ENCODE assay signal across 9 cellular contexts in the genomic region with DNA sequence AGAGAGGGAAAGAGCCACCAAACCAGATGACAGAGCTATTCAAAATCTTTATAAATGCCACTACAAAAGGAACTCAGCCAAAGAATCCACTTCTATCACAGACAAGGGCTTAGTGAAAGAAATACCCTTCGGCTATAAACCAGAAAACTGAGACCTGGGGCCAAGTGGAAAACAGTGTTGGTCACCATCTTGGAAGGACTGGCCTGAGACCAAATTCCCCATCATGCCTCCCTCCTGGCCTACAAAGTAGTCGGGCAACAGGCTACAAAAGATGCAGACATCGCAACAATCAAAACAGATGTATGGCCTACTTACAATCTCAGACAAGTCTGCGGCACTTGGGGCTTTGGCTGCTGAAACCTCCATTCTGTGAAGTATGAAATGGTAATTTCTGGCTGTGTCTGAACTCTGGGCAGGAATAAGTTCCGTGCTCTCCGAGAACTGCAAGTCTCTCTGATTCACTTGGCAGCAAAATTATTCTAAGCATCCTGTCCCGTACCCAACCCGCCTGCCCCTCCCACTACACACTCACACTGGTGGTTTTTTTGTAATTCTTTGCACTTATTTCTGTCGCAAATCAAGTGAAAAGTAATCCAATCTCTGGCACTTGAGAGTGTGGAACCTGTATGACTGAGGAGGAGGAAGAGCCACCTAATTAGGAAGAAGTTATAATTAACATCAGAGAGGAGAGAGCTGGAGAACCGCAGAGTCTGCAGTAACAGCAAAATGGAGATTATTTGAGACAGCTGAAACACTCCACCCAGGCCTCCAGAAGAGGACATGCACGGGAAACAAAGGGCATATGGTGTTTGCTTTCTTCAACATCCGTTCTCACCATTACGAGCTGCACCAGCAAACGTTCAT.
A peak's percentile ranks its signal among the peaks of the same experiment; 100 is the strongest.
DNase-seq lines count a peak whose midpoint lies in the region; ATAC-seq and FAIRE-seq lines count a peak whose summit lies in the region.
"Had no signal": no experiment of that assay in that cellular context is flagged by ENCODE, and none has a peak within 500 bp of the region (broad histone marks: within the 10 kb centered on the region; RNA-seq: fewer than 3 reads in every experiment).

No MANE protein-coding gene starts in this region.

- no peak overlapping the region for H2BK12ac ChIP-seq in trophoblast cell (ENCODE audit: low read length)

- H3K27me3 ChIP-seq in trophoblast cell (ENCODE audit: insufficient read depth, low read length) (no peaks in the 10 kb centered on the region), mesendoderm (ENCODE audit: insufficient read depth, low read length, poor library complexity) (no peaks in the 10 kb centered on the region), HAP-1 (ENCODE audit: low read depth) (no peaks in the 10 kb centered on the region)

- H3K36me3 ChIP-seq in trophoblast cell (ENCODE audit: control insufficient read depth in 1 of 2, insufficient read depth in 2 of 2, low read length in 2 of 2) (peaks cover 0 to 3% of the 10 kb centered on the region in 2 experiments), mesendoderm (ENCODE audit: control insufficient read depth, insufficient read depth, low read length) (no peaks in the 10 kb centered on the region), HAP-1 (replicated peaks) (no peaks in the 10 kb centered on the region)

- FAIRE-seq in GM18507 (lab: Jason Lieb, UNC), result peak; percentile 73

- no peaks in the 10 kb centered on the region for H3K9me3 ChIP-seq in T-helper 17 cell (ENCODE audit: control insufficient read depth, low read length, poor library complexity, severe bottlenecking)
- H3K9me3 ChIP-seq in trophoblast cell (ENCODE audit: insufficient read depth, low read depth, low read length), result no peaks in the 10 kb centered on the region
- H3K9me3 ChIP-seq in HAP-1, result no peaks in the 10 kb centered on the region

- in situ Hi-C loops in HAP-1 (cut with MboI; ENCODE audit: low sequenced_read_pairs), result no loop called here

- H3K4ac ChIP-seq in trophoblast cell (ENCODE audit: low read depth, low read length), result peak overlapping the region; percentile 36
- H3K4ac ChIP-seq in mesendoderm (ENCODE audit: low read depth, low read length), result no peak overlapping the region

- no peak overlapping the region for H4K91ac ChIP-seq in trophoblast cell (ENCODE audit: low read depth, low read length)

- H3K4me3 ChIP-seq in trophoblast cell (ENCODE audit: low read depth, low read length) (no peak overlapping the region), mesendoderm (ENCODE audit: low read length) (no peak overlapping the region), HAP-1 (no peak overlapping the region)

- H2BK15ac ChIP-seq in mesendoderm (replicated peaks; ENCODE audit: low read depth), result no peak overlapping the region

- no peak overlapping the region for H3K14ac ChIP-seq in trophoblast cell (ENCODE audit: low read length)

- no peak overlapping the region for H3K27ac ChIP-seq in trophoblast cell (ENCODE audit: low read depth, low read length)
- H3K27ac ChIP-seq in mesendoderm (ENCODE audit: low read depth, low read length), result no peak overlapping the region
- H3K27ac ChIP-seq: HL-60 had no signal

- H2AK5ac ChIP-seq in trophoblast cell (ENCODE audit: low read length), result no peak overlapping the region
- H2AK5ac ChIP-seq in mesendoderm (ENCODE audit: low read length), result no peak overlapping the region

- H3K36me3 Mint-ChIP-seq in T-helper 17 cell (ENCODE audit: low read depth), result no peaks in the 10 kb centered on the region

- no peak overlapping the region for H4K5ac ChIP-seq in mesendoderm (ENCODE audit: low read length)

- H3K9ac ChIP-seq in trophoblast cell (ENCODE audit: low read length) (no peak overlapping the region), mesendoderm (ENCODE audit: low read length) (no peak overlapping the region)

- no peak overlapping the region for H2BK120ac ChIP-seq in trophoblast cell (ENCODE audit: insufficient read depth, low read length, poor library complexity)
- no peak overlapping the region for H2BK120ac ChIP-seq in mesendoderm (ENCODE audit: low read depth, low read length)

- no peak overlapping the region for H4K12ac ChIP-seq in trophoblast cell (ENCODE audit: low read depth, low read length)

- ATAC-seq in T-helper 17 cell, result peak; percentile 79
- ATAC-seq in GM21723 (IDR thresholded peaks at IDR 0.05; ENCODE audit: unreplicated experiment), result no peak

- H3K4me1 ChIP-seq in trophoblast cell (ENCODE audit: control insufficient read depth in 1 of 2, insufficient read depth in 2 of 2, low read length in 2 of 2) (peaks cover 14 to 15% of the 10 kb centered on the region in 2 experiments), mesendoderm (ENCODE audit: control insufficient read depth, low read depth, low read length) (no peaks in the 10 kb centered on the region), HAP-1 (peaks cover 14% of the 10 kb centered on the region)

- H3K27me3 Mint-ChIP-seq in T-helper 17 cell, result no peaks in the 10 kb centered on the region

- H4K8ac ChIP-seq in trophoblast cell (ENCODE audit: low read depth, low read length), result no peak overlapping the region
- no peak overlapping the region for H4K8ac ChIP-seq in mesendoderm (ENCODE audit: low read depth, low read length)

- no peak for DNase-seq in GM18507 (ENCODE audit: extremely low spot score, insufficient read length, low read depth)
- peak in 1 of 3 donors; percentile 27 for DNase-seq in T-helper 17 cell
- DNase-seq in dermis blood vessel endothelial cell, result peak; percentile 57
- DNase-seq in trophoblast cell, result peak in 1 of 2 donors; percentile 31
- DNase-seq in HuH-7.5 (ENCODE audit: low spot score), result no peak
- no peak for DNase-seq in mesendoderm
- no peak for DNase-seq in HAP-1 (ENCODE audit: low spot score in 2 of 2)

- peak overlapping the region; percentile 95 for H3K4me3 Mint-ChIP-seq in T-helper 17 cell

- H3K27ac Mint-ChIP-seq in T-helper 17 cell, result peak overlapping the region; percentile 97

- peaks cover 2% of the 10 kb centered on the region for H3K79me1 ChIP-seq in trophoblast cell (ENCODE audit: low read length)
- no peaks in the 10 kb centered on the region for H3K79me1 ChIP-seq in mesendoderm (ENCODE audit: low read length)

- H3K4me2 ChIP-seq in trophoblast cell (ENCODE audit: low read length) (no peak overlapping the region), mesendoderm (ENCODE audit: low read length) (no peak overlapping the region)

- no CpG with 5 or more reads among the region's 14 CpGs for WGBS in trophoblast cell (ENCODE audit: extremely low coverage, insufficient coverage, insufficient read length)
- no CpG with 5 or more reads among the region's 14 CpGs for WGBS in mesendoderm (ENCODE audit: extremely low coverage, insufficient coverage, low lambda C conversion rate)

- H3K18ac ChIP-seq in trophoblast cell (ENCODE audit: low read length), result no peak overlapping the region
- no peak overlapping the region for H3K18ac ChIP-seq in mesendoderm (ENCODE audit: low read length)

- no peak overlapping the region for H3K56ac ChIP-seq in mesendoderm (ENCODE audit: low read length)

- H2BK5ac ChIP-seq in trophoblast cell (ENCODE audit: low read depth, low read length, poor library complexity) (no peak overlapping the region), mesendoderm (ENCODE audit: low read length) (no peak overlapping the region)

- H3K79me2 ChIP-seq in trophoblast cell (ENCODE audit: control insufficient read depth, insufficient read depth, low read length, poor library complexity), result no peaks in the 10 kb centered on the region
- H3K79me2 ChIP-seq in mesendoderm (ENCODE audit: control insufficient read depth, insufficient read depth, low read length), result no peaks in the 10 kb centered on the region

- H3K4me1 Mint-ChIP-seq in T-helper 17 cell, result peaks cover 34% of the 10 kb centered on the region

- H3K23ac ChIP-seq in trophoblast cell (ENCODE audit: low read length), result no peak overlapping the region
- H3K23ac ChIP-seq in mesendoderm (ENCODE audit: low read length), result no peak overlapping the region

- no peak overlapping the region for H2AFZ ChIP-seq in trophoblast cell (ENCODE audit: insufficient read depth, low read length, poor library complexity)
